ENCODE assay signal across 8 cellular contexts in genomic region chr12:122422769-122423257, GRCh38. TPM values are rescaled to one million over a fixed set of nuclear protein-coding genes. Genes with fewer than 3 reads are reported as not detected.
A peak's percentile ranks its signal among the peaks of the same experiment; 100 is the strongest.
DNase-seq lines count a peak whose midpoint lies in the region; ATAC-seq, FAIRE-seq and TF ChIP-seq lines count a peak whose summit lies in the region.

No MANE protein-coding gene starts in this region.

- ATAC-seq in heart right ventricle (peak in 3 of 8 donors; percentile 2 to 5 (median 3)), HG03135 (IDR thresholded peaks at IDR 0.05; ENCODE audit: unreplicated experiment) (no peak)

- DNase-seq in AG20443 (ENCODE audit: low spot score) (peak; percentile 61), H54 (ENCODE audit: insufficient read length, low spot score) (peak; percentile 36), NCI-H774 (lab: John Stamatoyannopoulos, UW) (peak; percentile 41), heart right ventricle (peak in 1 of 2 donors; percentile 20), HTR-8/SVneo (ENCODE audit: insufficient read length, low spot score) (no peak)
- DNase-seq in activated effector memory CD4-positive, alpha-beta T cell treated with anti-CD3 and anti-CD28 coated beads, Interleukin-2, amount 50 U/mL, for 16 hours, result peak; percentile 78

- H3K9ac ChIP-seq in rectal smooth muscle tissue (ENCODE audit: low read length), result peak overlapping the region; percentile 46

- TF ChIP-seq POLR2A in H54 (IDR thresholded peaks at IDR 0.05; ENCODE audit: low read depth, low read length), result no peak

- no peak for FAIRE-seq in H54 (lab: Jason Lieb, UNC)
- no peak for FAIRE-seq in HTR-8/SVneo (lab: Jason Lieb, UNC)

- no peaks in the 10 kb centered on the region for H3K27me3 ChIP-seq in heart right ventricle
- no peaks in the 10 kb centered on the region for H3K27me3 ChIP-seq in rectal smooth muscle tissue (ENCODE audit: control insufficient read depth, insufficient read depth, low read length)

- H3K4me1 ChIP-seq in heart right ventricle, result peaks cover 12 to 43% (median 27%) of the 10 kb centered on the region in 9 donors
- peaks cover 22% of the 10 kb centered on the region for H3K4me1 ChIP-seq in rectal smooth muscle tissue (ENCODE audit: control insufficient read depth, insufficient read depth, low read length)

- H3K4me3 ChIP-seq in heart right ventricle (peak overlapping the region; percentile 43 to 100 (median 92)), rectal smooth muscle tissue (ENCODE audit: low read length) (peak overlapping the region; percentile 93)

- no peaks in the 10 kb centered on the region for H3K36me3 ChIP-seq in heart right ventricle
- H3K36me3 ChIP-seq in rectal smooth muscle tissue (ENCODE audit: control insufficient read depth, insufficient read depth, low read length), result no peaks in the 10 kb centered on the region

- intact Hi-C loops in heart right ventricle (cut with DNase I), result no loop called here

- no peak for TF ChIP-seq CTCF in heart right ventricle (IDR thresholded peaks at IDR 0.05)

- no peaks in the 10 kb centered on the region for H3K9me3 ChIP-seq in heart right ventricle

- H3K27ac ChIP-seq in heart right ventricle, result peak overlapping the region; percentile 31 to 100 (median 84)
- H3K27ac ChIP-seq in rectal smooth muscle tissue (ENCODE audit: low read depth, low read length), result peak overlapping the region; percentile 92

- 1% methylated on average over 23 to 32 of the region's 32 CpGs for WGBS in heart right ventricle, 2 donors

RNA-seq across cellular contexts. Expression of gene CLIP1, which starts 0.3 kb away (rescaled TPM):
- total RNA-seq in heart right ventricle, result 100 to 1,000 TPM in 5 of 10 donors, 10 to 100 TPM in 5; 87.4 to 135 (median 100) TPM
- 10 to 100 TPM; 36.3 to 39.1 TPM for polyA plus RNA-seq in heart right ventricle
